24 cellular contexts compared by ENCODE assay signal in genomic region chr1:203045821-203046594, GRCh38. TPM values are rescaled to one million over a fixed set of nuclear protein-coding genes. Genes with fewer than 3 reads are reported as not detected.
DNase-seq lines count a peak whose midpoint lies in the region; ATAC-seq, FAIRE-seq and TF ChIP-seq lines count a peak whose summit lies in the region.
"Had no signal": no experiment of that assay in that cellular context is flagged by ENCODE, and none has a peak within 500 bp of the region (broad histone marks: within the 10 kb centered on the region; RNA-seq: fewer than 3 reads in every experiment).

No MANE protein-coding gene starts in this region.

- no peak overlapping the region for H2AFZ ChIP-seq in HCT116 (ENCODE audit: low read depth, low read length, poor library complexity, severe bottlenecking)
- H2AFZ ChIP-seq in OCI-LY7 (ENCODE audit: low read length) = no peak overlapping the region

- no peaks in the 10 kb centered on the region for H3K79me2 ChIP-seq in HCT116 (ENCODE audit: insufficient read depth, low read length)
- no peaks in the 10 kb centered on the region for H3K79me2 ChIP-seq in OCI-LY7 (ENCODE audit: insufficient read depth, low read depth, low read length)

- ATAC-seq in HCT116 = no peak
- ATAC-seq: activated CD8-positive, alpha-beta memory T cell treated with anti-CD3 and anti-CD28 coated beads, Interleukin-2, amount 10 ng/mL, durations not matched to agents 7 days and 5 days; gastrocnemius medialis; natural killer cell treated with Interleukin-12 subunit alpha and Interleukin-12 subunit beta and Interleukin-15 and Interleukin-18, amount 100 ng/mL, for 72 hours had no signal

- no peak for TF ChIP-seq CTCF in A673 (conservative IDR thresholded peaks at IDR 0.05; ENCODE audit: low read depth, low read length)
- no peak for TF ChIP-seq CTCF in HCT116 (IDR thresholded peaks at IDR 0.05 in 2 of 3, conservative IDR thresholded peaks at IDR 0.05 in 1 of 3; ENCODE audit: borderline replicate concordance in 1 of 3, insufficient read depth in 1 of 3, low read depth in 2 of 3, low read length in 2 of 3)
- no peak for TF ChIP-seq CTCF in nephron (IDR thresholded peaks at IDR 0.05; ENCODE audit: unreplicated experiment in 3 of 3)
- TF ChIP-seq CTCF in OCI-LY7 (conservative IDR thresholded peaks at IDR 0.05; ENCODE audit: low read length) = no peak

- H3K9me3 ChIP-seq in A673 (ENCODE audit: low read depth, low read length, poor library complexity, severe bottlenecking) (no peaks in the 10 kb centered on the region), HCT116 (ENCODE audit: control insufficient read depth in 1 of 2, insufficient read depth in 1 of 2, low read depth in 1 of 2, low read length in 2 of 2) (no peaks in the 10 kb centered on the region), OCI-LY7 (ENCODE audit: low read length) (no peaks in the 10 kb centered on the region)
- H3K9me3 ChIP-seq: gastrocnemius medialis had no signal

- H3K27me3 Mint-ChIP-seq in nephron (ENCODE audit: low read depth) = peaks cover 9% of the 10 kb centered on the region
- H3K27me3 Mint-ChIP-seq: activated CD8-positive, alpha-beta memory T cell treated with anti-CD3 and anti-CD28 coated beads, Interleukin-2, amount 10 ng/mL, durations not matched to agents 7 days and 5 days; activated naive CD8-positive, alpha-beta T cell treated with anti-CD3 and anti-CD28 coated beads, Interleukin-2, amount 10 ng/mL, durations not matched to agents 7 days and 5 days had no signal

- FAIRE-seq in frontal cortex (lab: Jason Lieb, UNC) = no peak

- BruUV-seq in A673 (replicated peaks; lab: Mats Ljungman, UMichigan) (no TSS peak), HCT116 (replicated peaks; lab: Mats Ljungman, UMichigan) (no TSS peak), OCI-LY7 (replicated peaks; lab: Mats Ljungman, UMichigan) (no TSS peak)

- H3K27ac ChIP-seq in A673 (ENCODE audit: low read depth, low read length, poor library complexity, severe bottlenecking) (no peak overlapping the region), HCT116 (ENCODE audit: low read depth, low read length) (no peak overlapping the region), angular gyrus (ENCODE audit: low read depth, low read length) (peak overlapping the region; percentile 49), OCI-LY7 (ENCODE audit: low read depth, low read length, poor library complexity, severe bottlenecking) (no peak overlapping the region)
- H3K27ac ChIP-seq: brain microvascular endothelial cell, gastrocnemius medialis had no signal

- H3K9me2 ChIP-seq in HCT116 (ENCODE audit: insufficient read depth) (no peaks in the 10 kb centered on the region), OCI-LY7 (ENCODE audit: insufficient read depth, low read length) (no peaks in the 10 kb centered on the region)

- H3K4me1 Mint-ChIP-seq in nephron = peaks cover 77% of the 10 kb centered on the region
- H3K4me1 Mint-ChIP-seq: CD8-positive, alpha-beta memory T cell had no signal

- TF ChIP-seq RAD21 in HCT116 (IDR thresholded peaks at IDR 0.05; ENCODE audit: low read depth) = no peak

- H4K20me1 ChIP-seq in HCT116 (ENCODE audit: insufficient read depth) = no peaks in the 10 kb centered on the region
- H4K20me1 ChIP-seq in OCI-LY7 (ENCODE audit: insufficient read depth, low read length) = no peaks in the 10 kb centered on the region

- intact Hi-C loops in A673 (cut with micrococcal nuclease; ENCODE audit: unreplicated experiment) (no loop called here), HCT116 (cut with micrococcal nuclease) (no loop called here), OCI-LY7 (cut with micrococcal nuclease; ENCODE audit: unreplicated experiment) (no loop called here)

- POLR2A ChIA-PET in A673 (lab: Charles Lee; ENCODE audit: low non-redundant PET) = no interaction called here
- POLR2A ChIA-PET in HCT116 (lab: Charles Lee) = no interaction called here
- POLR2A ChIA-PET in OCI-LY7 (lab: Charles Lee) = no interaction called here

- H3K36me3 ChIP-seq in A673 (ENCODE audit: insufficient read depth, low read length, poor library complexity, severe bottlenecking) = no peaks in the 10 kb centered on the region
- 0 out of 4 replicates have a peak, but pooled peaks cover 0 to 3% of the 10 kb centered on the region in 2 experiments for H3K36me3 ChIP-seq in HCT116 (ENCODE audit: control insufficient read depth in 1 of 2, insufficient read depth in 2 of 2, low read length in 2 of 2)
- no peaks in the 10 kb centered on the region for H3K36me3 ChIP-seq in OCI-LY7 (ENCODE audit: insufficient read depth, low read length)
- H3K36me3 ChIP-seq: brain microvascular endothelial cell had no signal

- H3K4me3 ChIP-seq in A673 (ENCODE audit: low read depth, low read length, poor library complexity, severe bottlenecking) (no peak overlapping the region), HCT116 (replicated peaks in 1 of 2; ENCODE audit: low read depth in 1 of 2, low read length in 2 of 2) (no peak overlapping the region), OCI-LY7 (ENCODE audit: low read depth, low read length, poor library complexity, severe bottlenecking) (no peak overlapping the region)
- H3K4me3 ChIP-seq: gastrocnemius medialis had no signal

- peak; percentile 50 for DNase-seq in A673 (ENCODE audit: low spot score)
- DNase-seq in HCT116 (ENCODE audit: low read depth, low spot score) = no peak
- DNase-seq in NCI-H2227 treated with DMSO at 0.1 percent for 48 hours (lab: John Stamatoyannopoulos, UW) = no peak
- no peak for DNase-seq in OCI-LY7 (ENCODE audit: low spot score)
- no peak for DNase-seq in frontal cortex (ENCODE audit: low spot score in 2 of 2)
- DNase-seq in activated CD8-positive, alpha-beta memory T cell treated with anti-CD3 and anti-CD28 coated beads, Interleukin-2, amount 50 U/mL, for 48 hours = no peak
- DNase-seq: activated CD4-positive, alpha-beta T cell treated with anti-CD3 and anti-CD28 coated beads for 4 hours; activated CD8-positive, alpha-beta memory T cell treated with anti-CD3 and anti-CD28 coated beads, Interleukin-2, amount 10 ng/mL, durations not matched to agents 7 days and 5 days; activated naive CD8-positive, alpha-beta T cell treated with anti-CD3 and anti-CD28 coated beads, Interleukin-2, amount 10 ng/mL, durations not matched to agents 7 days and 5 days; brain microvascular endothelial cell; DND-41; NCI-H1417; NCI-H226; RPMI8226; stimulated activated CD4-positive, alpha-beta T cell treated with anti-CD3 and anti-CD28 coated beads, Interleukin-12 subunit alpha, Interleukin-12 subunit beta, amount 100 ng/mL, for 4 hours had no signal

- CTCF ChIA-PET in A673 (lab: Charles Lee) (interaction anchor here (0.8 to 1.2 kb wide), 2 partner anchors 9 to 10 kb away, joined by 3 to 9 read pairs; no protein-coding TSS in a partner anchor), HCT116 (lab: Charles Lee) (interaction anchor here (0.7 to 2.4 kb wide), 3 partner anchors 39 to 227 kb away, joined by 3 to 15 read pairs (median 4); no protein-coding TSS in a partner anchor), OCI-LY7 (lab: Charles Lee; ENCODE audit: unreplicated experiment) (interaction anchor here (0.5 kb wide), 1 partner anchor 88 kb away, joined by 3 read pairs; no protein-coding TSS in a partner anchor)

- H3K27me3 ChIP-seq in A673 (replicated peaks; ENCODE audit: insufficient read depth, low read depth, low read length, poor library complexity) (no peaks in the 10 kb centered on the region), HCT116 (ENCODE audit: insufficient read depth, low read length) (no peaks in the 10 kb centered on the region)
- H3K27me3 ChIP-seq: brain microvascular endothelial cell, gastrocnemius medialis had no signal

- H3K4me3 Mint-ChIP-seq in nephron = no peak overlapping the region
- H3K4me3 Mint-ChIP-seq: activated CD8-positive, alpha-beta memory T cell treated with anti-CD3 and anti-CD28 coated beads, Interleukin-2, amount 10 ng/mL, durations not matched to agents 7 days and 5 days; activated naive CD8-positive, alpha-beta T cell treated with anti-CD3 and anti-CD28 coated beads, Interleukin-2, amount 10 ng/mL, durations not matched to agents 7 days and 5 days; CD8-positive, alpha-beta memory T cell; dendritic cell treated with granulocyte-macrophage colony-stimulating factor and Interleukin-4, amounts not matched to agents 40 ng/mL and 50 ng/mL, for 4 days; natural killer cell treated with Interleukin-12 subunit alpha and Interleukin-12 subunit beta and Interleukin-15 and Interleukin-18, amount 100 ng/mL, for 72 hours had no signal

- H3K9ac ChIP-seq in HCT116 (ENCODE audit: low read length) = no peak overlapping the region

- H3K4me2 ChIP-seq in HCT116 (ENCODE audit: low read length) (peak overlapping the region; percentile 2; the same call in 1 of the 2 replicates), OCI-LY7 (ENCODE audit: low read length) (no peak overlapping the region)

- H3K4me1 ChIP-seq in A673 (ENCODE audit: insufficient read depth, low read length, poor library complexity, severe bottlenecking) = peaks cover 12% of the 10 kb centered on the region
- H3K4me1 ChIP-seq in HCT116 (ENCODE audit: control insufficient read depth in 1 of 2, insufficient read depth in 2 of 2, low read length in 2 of 2) = peaks cover 8 to 30% of the 10 kb centered on the region in 2 experiments
- no peaks in the 10 kb centered on the region for H3K4me1 ChIP-seq in OCI-LY7 (ENCODE audit: insufficient read depth, low read length, poor library complexity, severe bottlenecking)

- H3K27ac Mint-ChIP-seq in nephron = peak overlapping the region; percentile 76 to 94 (median 89)
- H3K27ac Mint-ChIP-seq: activated CD8-positive, alpha-beta memory T cell treated with anti-CD3 and anti-CD28 coated beads, Interleukin-2, amount 10 ng/mL, durations not matched to agents 7 days and 5 days; activated naive CD8-positive, alpha-beta T cell treated with anti-CD3 and anti-CD28 coated beads, Interleukin-2, amount 10 ng/mL, durations not matched to agents 7 days and 5 days; activated T-helper 2 cell treated with anti-CD3 and anti-CD28 coated beads, Interferon-gamma antibody, Interleukin-2, Interleukin-4, amounts not matched to agents 10 μg/mL and 5 μg/mL and 100 μg/mL, durations not matched to agents 14 hours and 24 hours and 36 hours; CD8-positive, alpha-beta memory T cell; dendritic cell treated with granulocyte-macrophage colony-stimulating factor and Interleukin-4, amounts not matched to agents 40 ng/mL and 50 ng/mL, for 4 days; natural killer cell treated with Interleukin-12 subunit alpha and Interleukin-12 subunit beta and Interleukin-15 and Interleukin-18, amount 100 ng/mL, for 72 hours had no signal

- no peaks in the 10 kb centered on the region for H3K9me3 Mint-ChIP-seq in nephron
- H3K9me3 Mint-ChIP-seq: activated naive CD8-positive, alpha-beta T cell treated with anti-CD3 and anti-CD28 coated beads, Interleukin-2, amount 10 ng/mL, durations not matched to agents 7 days and 5 days; activated T-helper 2 cell treated with anti-CD3 and anti-CD28 coated beads, Interferon-gamma antibody, Interleukin-2, Interleukin-4, amounts not matched to agents 10 μg/mL and 5 μg/mL and 100 μg/mL, durations not matched to agents 14 hours and 24 hours and 36 hours; CD8-positive, alpha-beta memory T cell; dendritic cell treated with granulocyte-macrophage colony-stimulating factor and Interleukin-4, amounts not matched to agents 40 ng/mL and 50 ng/mL, for 4 days; natural killer cell treated with Interleukin-12 subunit alpha and Interleukin-12 subunit beta and Interleukin-15 and Interleukin-18, amount 100 ng/mL, for 72 hours had no signal

- RAD21 ChIA-PET in HCT116 (lab: Charles Lee; ENCODE audit: low non-redundant PET in 1 of 2, low total read pairs in 2 of 2, uncharacterized antibody in 2 of 2, unreplicated experiment in 2 of 2) = interaction anchor here in 1 of 2 experiments (1.1 kb wide), 1 partner anchor 221 kb away, joined by 3 read pairs; no protein-coding TSS in a partner anchor

- TF ChIP-seq POLR2A in HCT116 (IDR thresholded peaks at IDR 0.05; ENCODE audit: borderline replicate concordance, extremely low read depth, insufficient read depth, insufficient read length) = no peak

- H3K36me3 Mint-ChIP-seq in nephron (ENCODE audit: low read depth) = peaks cover 20% of the 10 kb centered on the region
- H3K36me3 Mint-ChIP-seq: activated CD8-positive, alpha-beta memory T cell treated with anti-CD3 and anti-CD28 coated beads, Interleukin-2, amount 10 ng/mL, durations not matched to agents 7 days and 5 days; CD8-positive, alpha-beta memory T cell; natural killer cell treated with Interleukin-12 subunit alpha and Interleukin-12 subunit beta and Interleukin-15 and Interleukin-18, amount 100 ng/mL, for 72 hours had no signal

RNA-seq across cellular contexts. Expression of gene PPFIA4, which starts 19.7 kb away (rescaled TPM):
- total RNA-seq in A673 (2021) (2.5 and 3.0 TPM in 2 replicates), HCT116 (2021; ENCODE audit: unreplicated experiment) (10.8 TPM), OCI-LY7 (2022) (0.55 and 2.7 TPM in 2 replicates), frontal cortex (12.6 TPM)
- polyA plus RNA-seq in HCT116 (2012) = 13.7 and 17.2 TPM in 2 replicates
- 0.03 and 0.93 TPM in 2 replicates for total RNA-seq in OCI-LY7 (2014; rRNA removed; shearing (Covaris generic))
- polyA plus RNA-seq: CD8-positive, alpha-beta memory T cell had no signal

RNA-seq across cellular contexts. Expression of gene TMEM183A, which starts 38.8 kb away (rescaled TPM):
- total RNA-seq in A673 (2021) = 65.1 and 68.4 TPM in 2 replicates
- total RNA-seq in HCT116 (2021; ENCODE audit: unreplicated experiment) = 64.7 TPM
- polyA plus RNA-seq in HCT116 (2012) = 45.5 and 47.6 TPM in 2 replicates
- 92.4 and 99.3 TPM in 2 replicates for total RNA-seq in OCI-LY7 (2014; rRNA removed; shearing (Covaris generic))
- 75.5 and 83.9 TPM in 2 replicates for total RNA-seq in OCI-LY7 (2022)
- total RNA-seq in frontal cortex = 147 TPM

RNA-seq across cellular contexts. Expression of gene MYOG, which starts 39.8 kb away (rescaled TPM):
- not detected in 2 replicates for total RNA-seq in A673 (2021)
- not detected for total RNA-seq in HCT116 (2021; ENCODE audit: unreplicated experiment)
- not detected in 2 replicates for polyA plus RNA-seq in HCT116 (2012)
- total RNA-seq in OCI-LY7 (2014; rRNA removed; shearing (Covaris generic)) = not detected in 2 replicates
- not detected in 2 replicates for total RNA-seq in OCI-LY7 (2022)
- total RNA-seq in frontal cortex = under 0.01 TPM
- total RNA-seq: activated CD8-positive, alpha-beta memory T cell treated with anti-CD3 and anti-CD28 coated beads, Interleukin-2, amount 10 ng/mL, durations not matched to agents 7 days and 5 days; activated naive CD8-positive, alpha-beta T cell treated with anti-CD3 and anti-CD28 coated beads, Interleukin-2, amount 10 ng/mL, durations not matched to agents 7 days and 5 days; activated T-helper 2 cell treated with anti-CD3 and anti-CD28 coated beads, Interferon-gamma antibody, Interleukin-2, Interleukin-4, amounts not matched to agents 10 μg/mL and 5 μg/mL and 100 μg/mL, durations not matched to agents 14 hours and 24 hours and 36 hours; CD8-positive, alpha-beta memory T cell; natural killer cell treated with Interleukin-12 subunit alpha and Interleukin-12 subunit beta and Interleukin-15 and Interleukin-18, amount 100 ng/mL, for 72 hours; renal cortical epithelial cell; temporal lobe had no signal
- polyA plus RNA-seq: CD8-positive, alpha-beta memory T cell had no signal
